28 cellular contexts compared by ENCODE assay signal in genomic region chr12:20510811-20511210, GRCh38.
"Had no signal": no experiment of that assay in that cellular context is flagged by ENCODE, and none has a peak within 500 bp of the region (broad histone marks: within the 10 kb centered on the region; RNA-seq: fewer than 3 reads in every experiment).

No MANE protein-coding gene starts in this region.

- H3K27ac Mint-ChIP-seq: dendritic cell treated with granulocyte-macrophage colony-stimulating factor and Interleukin-4, amounts not matched to agents 40 ng/mL and 50 ng/mL, for 4 days; effector memory CD8-positive, alpha-beta T cell; endodermal cell; immature natural killer cell; mesothelial cell of epicardium; naive B cell had no signal

- H3K36me3 ChIP-seq: esophagus squamous epithelium, gastrocnemius medialis, left lung, lower lobe of right lung had no signal

- ATAC-seq: effector memory CD8-positive, alpha-beta T cell; esophagus mucosa; gastrocnemius medialis; left lung; lower lobe of right lung; mucosa of descending colon had no signal

- H3K4me1 Mint-ChIP-seq: endodermal cell, mesothelial cell of epicardium, naive B cell had no signal

- H3K9me3 ChIP-seq: esophagus squamous epithelium, gastrocnemius medialis, left lung, lower lobe of right lung, mucosa of descending colon had no signal

- H3K36me3 Mint-ChIP-seq: immature natural killer cell, mesothelial cell of epicardium, naive B cell had no signal

- H3K27me3 ChIP-seq: esophagus squamous epithelium, gastrocnemius medialis, hepatocyte, left lung had no signal

- DNase-seq: effector CD8-positive, alpha-beta T cell; effector memory CD8-positive, alpha-beta T cell; endodermal cell; erythroblast; esophagus squamous epithelium; foreskin fibroblast; foreskin melanocyte; gastrocnemius medialis; glutamatergic neuron; head of caudate nucleus; hypothalamus; immature natural killer cell; islet precursor cell; kidney; kidney glomerular epithelial cell; left lung; lower lobe of right lung; mesenchymal stem cell; mucosa of descending colon; naive B cell had no signal

- H3K9me3 Mint-ChIP-seq: dendritic cell treated with granulocyte-macrophage colony-stimulating factor and Interleukin-4, amounts not matched to agents 40 ng/mL and 50 ng/mL, for 4 days; effector memory CD8-positive, alpha-beta T cell; endodermal cell; immature natural killer cell; mesothelial cell of epicardium; naive B cell had no signal

- H3K27ac ChIP-seq: coronary artery, epithelial cell of prostate, esophagus squamous epithelium, gastrocnemius medialis, hepatocyte, left lung, lower lobe of right lung had no signal

- FAIRE-seq: colon, endometrium, kidney had no signal

- H3K4me3 ChIP-seq: coronary artery, esophagus squamous epithelium, gastrocnemius medialis, hepatocyte, left lung, lower lobe of right lung, mucosa of descending colon had no signal

- H3K4me1 ChIP-seq: esophagus squamous epithelium, gastrocnemius medialis, left lung, lower lobe of right lung had no signal

- H3K4me2 ChIP-seq: hepatocyte had no signal

- H2AFZ ChIP-seq: hepatocyte had no signal

- H3K4me3 Mint-ChIP-seq: dendritic cell treated with granulocyte-macrophage colony-stimulating factor and Interleukin-4, amounts not matched to agents 40 ng/mL and 50 ng/mL, for 4 days; effector memory CD8-positive, alpha-beta T cell; endodermal cell; immature natural killer cell; mesothelial cell of epicardium; naive B cell had no signal

- H3K27me3 Mint-ChIP-seq: dendritic cell treated with granulocyte-macrophage colony-stimulating factor and Interleukin-4, amounts not matched to agents 40 ng/mL and 50 ng/mL, for 4 days; effector memory CD8-positive, alpha-beta T cell; naive B cell had no signal
